In genomic region chr12:38697290-38697689, GRCh38 we compare ENCODE assay signal across 5 cellular contexts.
"Had no signal": no experiment of that assay in that cellular context is flagged by ENCODE, and none has a peak within 500 bp of the region (broad histone marks: within the 10 kb centered on the region; RNA-seq: fewer than 3 reads in every experiment).

No MANE protein-coding gene starts in this region.

- DNase-seq: KBM-7, KG1 had no signal

- H3K27ac ChIP-seq: HL-60, KMS-11 had no signal

- FAIRE-seq: HTR-8/SVneo had no signal

- H3K4me2 ChIP-seq: KMS-11 had no signal

- H3K9ac ChIP-seq: KMS-11 had no signal
